In the genomic region with DNA sequence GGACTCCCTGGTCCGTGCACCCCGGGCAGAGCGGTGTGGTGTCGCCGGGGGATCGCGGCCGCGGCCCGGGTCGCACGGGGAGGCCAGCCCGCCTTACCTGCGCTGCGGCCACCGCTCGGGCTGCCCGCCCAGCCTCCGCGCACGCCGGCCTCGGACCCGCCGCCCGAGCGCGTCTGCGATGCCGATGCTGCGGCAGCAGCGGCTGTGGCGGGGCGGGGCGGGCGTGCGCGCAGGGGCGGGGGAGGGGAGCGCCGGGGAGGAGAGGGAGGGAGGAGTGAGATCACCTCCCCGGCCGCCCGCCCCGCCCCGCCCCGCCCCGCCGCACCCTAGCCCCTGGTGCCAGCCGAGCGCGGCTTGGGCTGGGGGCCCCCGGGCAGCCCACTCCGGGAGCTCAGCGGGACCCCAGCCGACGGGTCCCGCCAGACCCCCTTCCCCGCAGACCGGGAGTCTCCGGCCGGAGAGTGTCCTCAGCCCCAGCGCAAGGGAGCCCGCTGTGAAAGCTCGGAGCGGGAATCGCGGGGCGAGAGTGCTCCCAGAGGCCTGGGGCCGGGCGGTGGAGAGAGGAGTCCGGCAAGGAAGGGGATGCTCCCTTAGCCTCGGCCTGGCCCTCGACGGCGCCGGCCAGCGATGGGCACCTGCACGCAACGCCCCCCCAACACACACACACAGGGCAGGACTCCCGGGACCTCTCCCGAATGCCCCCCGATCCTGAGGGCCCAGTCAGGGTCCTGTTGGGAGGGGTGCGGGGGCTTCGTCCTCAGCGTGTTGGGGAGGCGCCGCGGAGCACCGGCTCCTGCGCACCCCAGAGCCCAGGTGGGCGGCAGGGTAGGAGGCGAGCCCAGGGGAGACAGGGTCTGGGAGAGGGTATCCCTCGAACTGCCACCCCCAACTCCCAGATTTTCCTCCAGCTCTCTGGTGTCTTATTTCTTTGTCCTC, we compare ENCODE assay signal across 8 cellular contexts. TPM values are rescaled to one million over a fixed set of nuclear protein-coding genes. Genes with fewer than 3 reads are reported as not detected.
A peak's percentile ranks its signal among the peaks of the same experiment; 100 is the strongest.
DNase-seq lines count a peak whose midpoint lies in the region; ATAC-seq and TF ChIP-seq lines count a peak whose summit lies in the region.

Gene L1CAM, minus strand, starts transcription at position 206 of the 936 bp plus-strand sequence. CDS start 10,337 bp downstream, outside the sequence.

- H3K27me3 Mint-ChIP-seq in WTC11 (ENCODE audit: low read depth) = peaks cover 10% of the 10 kb centered on the region
- H3K27me3 Mint-ChIP-seq in glutamatergic neuron (ENCODE audit: unreplicated experiment) = peaks cover 5% of the 10 kb centered on the region
- H3K27me3 Mint-ChIP-seq in stimulated activated naive CD8-positive, alpha-beta T cell treated with anti-CD3 and anti-CD28 coated beads, Interleukin-15, amount 100 ng/mL, for 72 hours = peaks cover 56% of the 10 kb centered on the region

- H3K4me3 Mint-ChIP-seq in WTC11 (peak within 1 kb of the TSS; percentile 68), glutamatergic neuron (ENCODE audit: unreplicated experiment) (peak within 1 kb of the TSS; percentile 90)
- H3K4me3 Mint-ChIP-seq in stimulated activated naive CD8-positive, alpha-beta T cell treated with anti-CD3 and anti-CD28 coated beads, Interleukin-15, amount 100 ng/mL, for 72 hours = peak within 1 kb of the TSS; percentile 29 to 65

- peaks cover 39% of the 10 kb centered on the region for H3K27me3 ChIP-seq in colonic mucosa

- POLR2A ChIA-PET in WTC11 (lab: Charles Lee) = interaction anchor here (0.6 to 1.5 kb wide), 4 partner anchors 23 to 237 kb away, joined by 3 to 5 read pairs (median 4); no protein-coding TSS in a partner anchor

- CTCF ChIA-PET in WTC11 (lab: Charles Lee) = interaction anchor here (0.9 to 2.9 kb wide), 8 partner anchors 11 to 217 kb away, joined by 3 to 15 read pairs (median 5); no protein-coding TSS in a partner anchor

- no peak within 1 kb of the TSS for H3K27ac ChIP-seq in colonic mucosa

- H3K4me3 ChIP-seq in colonic mucosa = no peak within 1 kb of the TSS

- H3K27ac Mint-ChIP-seq in WTC11 (no peak within 1 kb of the TSS), glutamatergic neuron (ENCODE audit: unreplicated experiment) (peak within 1 kb of the TSS; percentile 88)
- peak within 1 kb of the TSS in 1 of 2 donors; percentile 69 for H3K27ac Mint-ChIP-seq in stimulated activated naive CD8-positive, alpha-beta T cell treated with anti-CD3 and anti-CD28 coated beads, Interleukin-15, amount 100 ng/mL, for 72 hours

- no peak for TF ChIP-seq CTCF in WTC11 (IDR thresholded peaks at IDR 0.05)
- no peak for TF ChIP-seq CTCF in glutamatergic neuron (IDR thresholded peaks at IDR 0.05; ENCODE audit: partially characterized antibody, unreplicated experiment)
- no peak for TF ChIP-seq CTCF in colonic mucosa (IDR thresholded peaks at IDR 0.05)

- H3K4me1 ChIP-seq in colonic mucosa = no peaks in the 10 kb centered on the region

- ATAC-seq in WTC11 = peak; percentile 19
- peak; percentile 51 for ATAC-seq in stimulated activated naive CD8-positive, alpha-beta T cell treated with anti-CD3 and anti-CD28 coated beads, Interleukin-15, amount 100 ng/mL, for 72 hours
- ATAC-seq in GM21619 (IDR thresholded peaks at IDR 0.05; ENCODE audit: unreplicated experiment) = no peak

- H3K36me3 Mint-ChIP-seq in WTC11 (no peaks in the 10 kb centered on the region), glutamatergic neuron (ENCODE audit: unreplicated experiment) (no peaks in the 10 kb centered on the region)

- H3K36me3 ChIP-seq in colonic mucosa = no peaks in the 10 kb centered on the region

- intact Hi-C loops in colonic mucosa (cut with DNase I) = no loop called here

- no peaks in the 10 kb centered on the region for H3K9me3 Mint-ChIP-seq in WTC11
- peaks cover 9% of the 10 kb centered on the region for H3K9me3 Mint-ChIP-seq in glutamatergic neuron (ENCODE audit: unreplicated experiment)
- no peaks in the 10 kb centered on the region for H3K9me3 Mint-ChIP-seq in stimulated activated naive CD8-positive, alpha-beta T cell treated with anti-CD3 and anti-CD28 coated beads, Interleukin-15, amount 100 ng/mL, for 72 hours

- DNase-seq in activated CD8-positive, alpha-beta memory T cell treated with anti-CD3 and anti-CD28 coated beads, Interleukin-2, amount 50 U/mL, for 4 hours = peak; percentile 38
- DNase-seq in activated CD8-positive, alpha-beta memory T cell treated with anti-CD3 and anti-CD28 coated beads, Interleukin-2, amount 50 U/mL, for 48 hours = no peak
- peak; percentile 49 for DNase-seq in WTC11 (ENCODE audit: low spot score)
- peak; percentile 66 for DNase-seq in glutamatergic neuron
- no peak for DNase-seq in stimulated activated naive CD8-positive, alpha-beta T cell treated with anti-CD3 and anti-CD28 coated beads, Interleukin-15, amount 100 ng/mL, for 72 hours
- no peak for DNase-seq in colonic mucosa
- no peak for DNase-seq in activated gamma-delta T cell treated with Interleukin-2 at 50 U/mL for 16 hours

- peak within 1 kb of the TSS in 1 of 2 donors; percentile 26 for H3K9ac ChIP-seq in colonic mucosa (ENCODE audit: low read depth in 2 of 2, low read length in 2 of 2)

- H3K4me1 Mint-ChIP-seq in WTC11 = peaks cover 24% of the 10 kb centered on the region
- peaks cover 1% of the 10 kb centered on the region for H3K4me1 Mint-ChIP-seq in glutamatergic neuron (ENCODE audit: low read depth, unreplicated experiment)
- peaks cover 8% of the 10 kb centered on the region for H3K4me1 Mint-ChIP-seq in stimulated activated naive CD8-positive, alpha-beta T cell treated with anti-CD3 and anti-CD28 coated beads, Interleukin-15, amount 100 ng/mL, for 72 hours

- no peaks in the 10 kb centered on the region for H3K9me3 ChIP-seq in colonic mucosa

TF ChIP-seq in WTC11, 78 proteins besides CTCF, POLR2A, EP300 and RAD21:
- TF ChIP-seq TP53 (CRISPR knock-in tag; IDR thresholded peaks at IDR 0.05) (no peak), ZNF263 (CRISPR knock-in tag; IDR thresholded peaks at IDR 0.05; ENCODE audit: low read depth) (peak; percentile 95), ZNF423 (CRISPR knock-in tag; IDR thresholded peaks at IDR 0.05) (no peak; the same call in 1 of the 2 replicates), SMAD4 (CRISPR knock-in tag; IDR thresholded peaks at IDR 0.05) (no peak), ELF4 (CRISPR knock-in tag; IDR thresholded peaks at IDR 0.05; ENCODE audit: low read depth) (no peak), MAX (CRISPR knock-in tag; IDR thresholded peaks at IDR 0.05) (no peak)
- TF ChIP-seq, protein P1, sequence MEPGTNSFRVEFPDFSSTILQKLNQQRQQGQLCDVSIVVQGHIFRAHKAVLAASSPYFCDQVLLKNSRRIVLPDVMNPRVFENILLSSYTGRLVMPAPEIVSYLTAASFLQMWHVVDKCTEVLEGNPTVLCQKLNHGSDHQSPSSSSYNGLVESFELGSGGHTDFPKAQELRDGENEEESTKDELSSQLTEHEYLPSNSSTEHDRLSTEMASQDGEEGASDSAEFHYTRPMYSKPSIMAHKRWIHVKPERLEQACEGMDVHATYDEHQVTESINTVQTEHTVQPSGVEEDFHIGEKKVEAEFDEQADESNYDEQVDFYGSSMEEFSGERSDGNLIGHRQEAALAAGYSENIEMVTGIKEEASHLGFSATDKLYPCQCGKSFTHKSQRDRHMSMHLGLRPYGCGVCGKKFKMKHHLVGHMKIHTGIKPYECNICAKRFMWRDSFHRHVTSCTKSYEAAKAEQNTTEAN (CRISPR knock-in tag; IDR thresholded peaks at IDR 0.05) = no peak
- TF ChIP-seq, protein P2, sequence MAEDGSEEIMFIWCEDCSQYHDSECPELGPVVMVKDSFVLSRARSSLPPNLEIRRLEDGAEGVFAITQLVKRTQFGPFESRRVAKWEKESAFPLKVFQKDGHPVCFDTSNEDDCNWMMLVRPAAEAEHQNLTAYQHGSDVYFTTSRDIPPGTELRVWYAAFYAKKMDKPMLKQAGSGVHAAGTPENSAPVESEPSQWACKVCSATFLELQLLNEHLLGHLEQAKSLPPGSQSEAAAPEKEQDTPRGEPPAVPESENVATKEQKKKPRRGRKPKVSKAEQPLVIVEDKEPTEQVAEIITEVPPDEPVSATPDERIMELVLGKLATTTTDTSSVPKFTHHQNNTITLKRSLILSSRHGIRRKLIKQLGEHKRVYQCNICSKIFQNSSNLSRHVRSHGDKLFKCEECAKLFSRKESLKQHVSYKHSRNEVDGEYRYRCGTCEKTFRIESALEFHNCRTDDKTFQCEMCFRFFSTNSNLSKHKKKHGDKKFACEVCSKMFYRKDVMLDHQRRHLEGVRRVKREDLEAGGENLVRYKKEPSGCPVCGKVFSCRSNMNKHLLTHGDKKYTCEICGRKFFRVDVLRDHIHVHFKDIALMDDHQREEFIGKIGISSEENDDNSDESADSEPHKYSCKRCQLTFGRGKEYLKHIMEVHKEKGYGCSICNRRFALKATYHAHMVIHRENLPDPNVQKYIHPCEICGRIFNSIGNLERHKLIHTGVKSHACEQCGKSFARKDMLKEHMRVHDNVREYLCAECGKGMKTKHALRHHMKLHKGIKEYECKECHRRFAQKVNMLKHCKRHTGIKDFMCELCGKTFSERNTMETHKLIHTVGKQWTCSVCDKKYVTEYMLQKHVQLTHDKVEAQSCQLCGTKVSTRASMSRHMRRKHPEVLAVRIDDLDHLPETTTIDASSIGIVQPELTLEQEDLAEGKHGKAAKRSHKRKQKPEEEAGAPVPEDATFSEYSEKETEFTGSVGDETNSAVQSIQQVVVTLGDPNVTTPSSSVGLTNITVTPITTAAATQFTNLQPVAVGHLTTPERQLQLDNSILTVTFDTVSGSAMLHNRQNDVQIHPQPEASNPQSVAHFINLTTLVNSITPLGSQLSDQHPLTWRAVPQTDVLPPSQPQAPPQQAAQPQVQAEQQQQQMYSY (CRISPR knock-in tag; IDR thresholded peaks at IDR 0.05) = no peak

RNA-seq across cellular contexts. Expression of gene L1CAM, which starts in this region (rescaled TPM):
- total RNA-seq in WTC11 (2021) (40.2 to 55.2 TPM (median 49.4 TPM) in 3 replicates), glutamatergic neuron (ENCODE audit: unreplicated experiment) (925 TPM), colonic mucosa (1 to 10 TPM; 4.3 to 8.8 TPM)

Comparison
In these comparisons a context has a peak if more than half of its experiments do, and no peak if none do; other contexts are left out.
1. RNA of gene L1CAM (total RNA-seq): 925 TPM in glutamatergic neuron (single experiment); 40.2 to 55.2 TPM in WTC11 and 4.3 to 8.8 TPM in colonic mucosa; every median in the first group is over 10 times any median in the second.
2. DNase-seq: peak in activated CD8-positive, alpha-beta memory T cell treated with anti-CD3 and anti-CD28 coated beads, Interleukin-2, amount 50 U/mL, for 4 hours (single experiment), WTC11 (single experiment) and glutamatergic neuron (single experiment); none in activated CD8-positive, alpha-beta memory T cell treated with anti-CD3 and anti-CD28 coated beads, Interleukin-2, amount 50 U/mL, for 48 hours (single experiment), stimulated activated naive CD8-positive, alpha-beta T cell treated with anti-CD3 and anti-CD28 coated beads, Interleukin-15, amount 100 ng/mL, for 72 hours (0 of 2), colonic mucosa (single experiment) and activated gamma-delta T cell treated with Interleukin-2 at 50 U/mL for 16 hours (single experiment).
3. Peak in every context shown above with its lines, with median percentiles within 50 percentile points of each other: H3K4me3 Mint-ChIP-seq.